In genomic region chr17:39980402-39981206, GRCh38 we compare ENCODE assay signal across 8 cellular contexts. TPM values are rescaled to one million over a fixed set of nuclear protein-coding genes. Genes with fewer than 3 reads are reported as not detected.
DNase-seq lines count a peak whose midpoint lies in the region; ATAC-seq and TF ChIP-seq lines count a peak whose summit lies in the region.

TSS of gene PSMD3 (plus strand) at chr17:39980807. CDS start at chr17:39980971, 164 bp downstream.

- intact Hi-C loops in naive thymus-derived CD4-positive, alpha-beta T cell (cut with micrococcal nuclease) = loop anchor here (1.0 to 5.0 kb wide), 16 partner anchors 16 to 362 kb away; partner anchors contain the start of genes LRRC3C (in 2 of the 2), MIEN1 (in 2 of the 2), ORMDL3 (in 2 of the 2) and STARD3 (in 2 of the 2)

- H3K4me3 Mint-ChIP-seq in activated T-helper 17 cell treated with anti-CD3 and anti-CD28 coated beads, Interleukin-2, amount 50 U/mL, for 72 hours = peak within 1 kb of the TSS; percentile 95
- H3K4me3 Mint-ChIP-seq in naive thymus-derived CD4-positive, alpha-beta T cell = peak within 1 kb of the TSS; percentile 89 to 97 (median 94)
- H3K4me3 Mint-ChIP-seq in stimulated activated naive B cell treated with anti-CD40 and anti-IgM and Interleukin-4, amounts not matched to agents 10 μg/mL and 1 μg/mL and 100 μg/mL, for 72 hours = peak within 1 kb of the TSS; percentile 92 to 95

- POLR2A ChIA-PET in RWPE1 (lab: Yijun Ruan, JAX; ENCODE audit: low non-redundant PET) = interaction anchor here (0.6 to 0.9 kb wide), 2 partner anchors 24 to 158 kb away, joined by 3 to 10 read pairs; no protein-coding TSS in a partner anchor
- POLR2A ChIA-PET in naive thymus-derived CD4-positive, alpha-beta T cell (lab: Charles Lee) = interaction anchor here (0.6 to 2.9 kb wide), 31 partner anchors 18 to 1112 kb away, joined by 3 to 21 read pairs (median 3); partner anchors contain the start of genes GSDMA, IKZF3, LRRC3C and MED24

- CTCF ChIA-PET in RWPE1 (lab: Yijun Ruan, JAX) = interaction anchor here (0.5 to 3.7 kb wide), 11 partner anchors 10 to 431 kb away, joined by 3 to 25 read pairs (median 5); partner anchors contain the start of gene GSDMA
- CTCF ChIA-PET in naive thymus-derived CD4-positive, alpha-beta T cell (lab: Charles Lee) = interaction anchor here (0.6 to 4.6 kb wide), 15 partner anchors 12 to 713 kb away, joined by 3 to 41 read pairs (median 3); partner anchors contain the start of genes LRRC3C, ORMDL3 and ZPBP2

- peak within 1 kb of the TSS; percentile 92 for H3K4me3 ChIP-seq in LNCaP clone FGC (ENCODE audit: low read depth, low read length)
- peak within 1 kb of the TSS; percentile 63 for H3K4me3 ChIP-seq in naive thymus-derived CD4-positive, alpha-beta T cell (ENCODE audit: low read length)

- ATAC-seq in activated T-helper 17 cell treated with anti-CD3 and anti-CD28 coated beads, Interleukin-2, amount 50 U/mL, for 72 hours (replicated peaks) = peak; percentile 98
- peak; percentile 97 for ATAC-seq in naive thymus-derived CD4-positive, alpha-beta T cell
- ATAC-seq in stimulated activated naive B cell treated with anti-CD40 and anti-IgM and Interleukin-4, amounts not matched to agents 10 μg/mL and 1 μg/mL and 100 μg/mL, for 72 hours (replicated peaks) = peak; percentile 95 to 97

- H3K4me1 ChIP-seq in naive thymus-derived CD4-positive, alpha-beta T cell (ENCODE audit: control insufficient read depth in 2 of 2, insufficient read depth in 2 of 2, low read length in 2 of 2) = peaks cover 17 to 23% of the 10 kb centered on the region in 2 donors

- H3K27me3 Mint-ChIP-seq in activated T-helper 17 cell treated with anti-CD3 and anti-CD28 coated beads, Interleukin-2, amount 50 U/mL, for 72 hours = no peaks in the 10 kb centered on the region
- H3K27me3 Mint-ChIP-seq in naive thymus-derived CD4-positive, alpha-beta T cell = peaks cover 0 to 12% (median 0%) of the 10 kb centered on the region in 5 donors
- no peaks in the 10 kb centered on the region for H3K27me3 Mint-ChIP-seq in stimulated activated naive B cell treated with anti-CD40 and anti-IgM and Interleukin-4, amounts not matched to agents 10 μg/mL and 1 μg/mL and 100 μg/mL, for 72 hours

- H3K27me3 ChIP-seq in naive thymus-derived CD4-positive, alpha-beta T cell (ENCODE audit: control insufficient read depth in 2 of 2, insufficient read depth in 2 of 2, low read length in 2 of 2) = no peaks in the 10 kb centered on the region

- DNase-seq in ELR (ENCODE audit: low read depth) = peak; percentile 100
- peak; percentile 99 for DNase-seq in H4 (ENCODE audit: low spot score)
- DNase-seq in LNCaP clone FGC (ENCODE audit: low read depth) = peak; percentile 99
- DNase-seq in RWPE1 (ENCODE audit: low spot score) = peak; percentile 95
- peak; percentile 99 for DNase-seq in fibroblast of gingiva (ENCODE audit: low read depth)
- peak; percentile 86 to 99 (median 98) for DNase-seq in naive thymus-derived CD4-positive, alpha-beta T cell
- peak; percentile 98 for DNase-seq in stimulated activated naive B cell treated with anti-CD40 and anti-IgM and Interleukin-4, amounts not matched to agents 10 μg/mL and 1 μg/mL and 100 μg/mL, for 72 hours

- TF ChIP-seq CTCF in LNCaP clone FGC (IDR thresholded peaks at IDR 0.05; ENCODE audit: control insufficient read depth, extremely low read depth, insufficient read depth) (peak; percentile 77), RWPE1 (conservative IDR thresholded peaks at IDR 0.05; ENCODE audit: low read depth) (peak; percentile 79)

- no peaks in the 10 kb centered on the region for H3K9me3 Mint-ChIP-seq in activated T-helper 17 cell treated with anti-CD3 and anti-CD28 coated beads, Interleukin-2, amount 50 U/mL, for 72 hours
- H3K9me3 Mint-ChIP-seq in naive thymus-derived CD4-positive, alpha-beta T cell = peaks cover 0 to 1% (median 0%) of the 10 kb centered on the region in 11 donors
- H3K9me3 Mint-ChIP-seq in stimulated activated naive B cell treated with anti-CD40 and anti-IgM and Interleukin-4, amounts not matched to agents 10 μg/mL and 1 μg/mL and 100 μg/mL, for 72 hours = no peaks in the 10 kb centered on the region

- H3K4me1 Mint-ChIP-seq in activated T-helper 17 cell treated with anti-CD3 and anti-CD28 coated beads, Interleukin-2, amount 50 U/mL, for 72 hours = peaks cover 12% of the 10 kb centered on the region
- H3K4me1 Mint-ChIP-seq in naive thymus-derived CD4-positive, alpha-beta T cell = peaks cover 24 to 50% (median 46%) of the 10 kb centered on the region in 7 donors
- peaks cover 26 to 36% of the 10 kb centered on the region in 2 donors for H3K4me1 Mint-ChIP-seq in stimulated activated naive B cell treated with anti-CD40 and anti-IgM and Interleukin-4, amounts not matched to agents 10 μg/mL and 1 μg/mL and 100 μg/mL, for 72 hours

- H3K27ac ChIP-seq in RWPE1 = peak within 1 kb of the TSS; percentile 88
- peak within 1 kb of the TSS; percentile 91 for H3K27ac ChIP-seq in naive thymus-derived CD4-positive, alpha-beta T cell (ENCODE audit: low read depth, low read length)

- H3K36me3 ChIP-seq in naive thymus-derived CD4-positive, alpha-beta T cell (ENCODE audit: control insufficient read depth in 2 of 3, insufficient read depth in 3 of 3, low read length in 3 of 3) = peaks cover 4 to 21% (median 6%) of the 10 kb centered on the region in 3 experiments

- H3K27ac Mint-ChIP-seq in activated T-helper 17 cell treated with anti-CD3 and anti-CD28 coated beads, Interleukin-2, amount 50 U/mL, for 72 hours = peak within 1 kb of the TSS; percentile 94
- H3K27ac Mint-ChIP-seq in naive thymus-derived CD4-positive, alpha-beta T cell = peak within 1 kb of the TSS; percentile 89 to 96 (median 93)
- peak within 1 kb of the TSS; percentile 99 for H3K27ac Mint-ChIP-seq in stimulated activated naive B cell treated with anti-CD40 and anti-IgM and Interleukin-4, amounts not matched to agents 10 μg/mL and 1 μg/mL and 100 μg/mL, for 72 hours

- H3K36me3 Mint-ChIP-seq in activated T-helper 17 cell treated with anti-CD3 and anti-CD28 coated beads, Interleukin-2, amount 50 U/mL, for 72 hours (ENCODE audit: low read depth) = peaks cover 48% of the 10 kb centered on the region
- H3K36me3 Mint-ChIP-seq in naive thymus-derived CD4-positive, alpha-beta T cell = peaks cover 0 to 15% (median 5%) of the 10 kb centered on the region in 5 donors
- H3K36me3 Mint-ChIP-seq in stimulated activated naive B cell treated with anti-CD40 and anti-IgM and Interleukin-4, amounts not matched to agents 10 μg/mL and 1 μg/mL and 100 μg/mL, for 72 hours = peaks cover 17 to 20% of the 10 kb centered on the region in 2 donors

- H3K9me3 ChIP-seq in naive thymus-derived CD4-positive, alpha-beta T cell (ENCODE audit: control insufficient read depth in 2 of 3, low read length in 3 of 3) = no peaks in the 10 kb centered on the region

RNA-seq across cellular contexts. Expression of gene PSMD3, which starts in this region (rescaled TPM):
- total RNA-seq in H4 (2014; rRNA removed; shearing (Covaris generic)) = 165 and 172 TPM in 2 replicates
- 100 to 1,000 TPM in 1 of 2 donors, 10 to 100 TPM in 1; 97.6 to 159 TPM for total RNA-seq in activated T-helper 17 cell treated with anti-CD3 and anti-CD28 coated beads, Interleukin-2, amount 50 U/mL, for 72 hours
- 100 to 1,000 TPM in 1 of 5 experiments, 10 to 100 TPM in 4; 55.7 to 111 (median 68.9) TPM for total RNA-seq in naive thymus-derived CD4-positive, alpha-beta T cell
- 10 to 100 TPM; 44.6 to 53.1 TPM for polyA plus RNA-seq in naive thymus-derived CD4-positive, alpha-beta T cell

Comparison
In these comparisons a context has a peak if more than half of its experiments do, and no peak if none do; other contexts are left out.
1. Peak in every context shown above with its lines: DNase-seq, ATAC-seq, H3K4me3 ChIP-seq and H3K27ac ChIP-seq.